ENCODE assay signal across 35 cellular contexts in genomic region chr4:92268642-92269041, GRCh38. TPM values are rescaled to one million over a fixed set of nuclear protein-coding genes. Genes with fewer than 3 reads are reported as not detected.
"Had no signal": no experiment of that assay in that cellular context is flagged by ENCODE, and none has a peak within 500 bp of the region (broad histone marks: within the 10 kb centered on the region; RNA-seq: fewer than 3 reads in every experiment).

No MANE protein-coding gene starts in this region.

- ATAC-seq: activated CD4-positive, alpha-beta T cell treated with anti-CD3 and anti-CD28 coated beads for 36 hours; activated CD8-positive, alpha-beta memory T cell treated with anti-CD3 and anti-CD28 coated beads, Interleukin-2, amount 10 ng/mL, durations not matched to agents 7 days and 5 days; activated CD8-positive, alpha-beta T cell treated with anti-CD3 and anti-CD28 coated beads, Interleukin-2, amount 10 ng/mL, durations not matched to agents 7 days and 5 days; activated naive CD8-positive, alpha-beta T cell treated with anti-CD3 and anti-CD28 coated beads, Interleukin-2, amount 50 U/mL, for 24 hours; body of pancreas; effector memory CD8-positive, alpha-beta T cell; foreskin keratinocyte; gastrocnemius medialis; heart right ventricle; T-helper 17 cell had no signal

- H3K9me3 ChIP-seq: adrenal gland, body of pancreas, esophagus muscularis mucosa, gastrocnemius medialis, heart right ventricle had no signal

- DNase-seq: activated CD4-positive, alpha-beta memory T cell treated with anti-CD3 and anti-CD28 coated beads for 36 hours; activated CD4-positive, alpha-beta T cell treated with anti-CD3 and anti-CD28 coated beads for 36 hours; activated CD4-positive, alpha-beta T cell treated with anti-CD3 and anti-CD28 coated beads, Interleukin-2, amount 10 ng/mL, durations not matched to agents 24 days and 14 days; activated CD4-positive, CD25-positive, alpha-beta regulatory T cell; activated CD4-positive, CD25-positive, alpha-beta regulatory T cell treated with anti-CD3 and anti-CD28 coated beads, Interleukin-2, amount 50 U/mL, for 72 hours; activated CD8-positive, alpha-beta memory T cell treated with anti-CD3 and anti-CD28 coated beads, Interleukin-2, amount 10 ng/mL, durations not matched to agents 7 days and 5 days; activated CD8-positive, alpha-beta memory T cell treated with anti-CD3 and anti-CD28 coated beads, Interleukin-2, amount 50 U/mL, for 4 hours; activated CD8-positive, alpha-beta T cell treated with anti-CD3 and anti-CD28 coated beads, Interleukin-2, amount 10 ng/mL, durations not matched to agents 7 days and 5 days; activated effector memory CD4-positive, alpha-beta T cell treated with anti-CD3 and anti-CD28 coated beads, Interleukin-2, amount 50 U/mL, for 16 hours; activated naive CD4-positive, alpha-beta T cell treated with anti-CD3 and anti-CD28 coated beads for 36 hours; activated naive CD8-positive, alpha-beta T cell treated with anti-CD3 and anti-CD28 coated beads for 36 hours; activated naive CD8-positive, alpha-beta T cell treated with anti-CD3 and anti-CD28 coated beads, Interleukin-2, amount 50 U/mL, for 24 hours; activated T-cell treated with anti-CD3 and anti-CD28 coated beads, Interleukin-2, amount 50 U/mL, for 1 hour; activated T-cell treated with anti-CD3 and anti-CD28 coated beads, Interleukin-2, amount 50 U/mL, for 48 hours; adrenal gland; amygdala; aorta; body of pancreas; caudate nucleus; cortex of kidney; dermis blood vessel endothelial cell; effector CD4-positive, alpha-beta T cell; effector memory CD8-positive, alpha-beta T cell; erythroblast; foreskin keratinocyte; gastrocnemius medialis; heart right ventricle; T-helper 17 cell; T1000; WERI-Rb-1 had no signal

- H3K4me1 ChIP-seq: adrenal gland, esophagus muscularis mucosa, foreskin keratinocyte, gastrocnemius medialis, heart right ventricle had no signal

- H3K36me3 ChIP-seq: adrenal gland, esophagus muscularis mucosa, gastrocnemius medialis, heart right ventricle, WERI-Rb-1 had no signal

- H3K4me3 ChIP-seq: adrenal gland, body of pancreas, esophagus muscularis mucosa, gastrocnemius medialis, heart right ventricle had no signal

- H3K27ac ChIP-seq: adrenal gland, body of pancreas, esophagus muscularis mucosa, foreskin keratinocyte, gastrocnemius medialis, heart right ventricle, WERI-Rb-1 had no signal

- H3K27me3 ChIP-seq: adrenal gland, body of pancreas, esophagus muscularis mucosa, foreskin keratinocyte, gastrocnemius medialis, heart right ventricle had no signal

RNA-seq across cellular contexts. Expression of gene GRID2, which starts 35.1 kb away (rescaled TPM):
- total RNA-seq: activated CD4-positive, alpha-beta memory T cell treated with anti-CD3 and anti-CD28 coated beads for 36 hours; activated CD4-positive, alpha-beta T cell treated with anti-CD3 and anti-CD28 coated beads for 36 hours; activated CD4-positive, alpha-beta T cell treated with anti-CD3 and anti-CD28 coated beads, Interleukin-2, amount 10 ng/mL, durations not matched to agents 24 days and 14 days; activated CD8-positive, alpha-beta memory T cell treated with anti-CD3 and anti-CD28 coated beads for 36 hours; activated CD8-positive, alpha-beta memory T cell treated with anti-CD3 and anti-CD28 coated beads, Interleukin-2, amount 10 ng/mL, durations not matched to agents 7 days and 5 days; activated CD8-positive, alpha-beta T cell treated with anti-CD3 and anti-CD28 coated beads, Interleukin-2, amount 10 ng/mL, durations not matched to agents 7 days and 5 days; activated naive CD4-positive, alpha-beta T cell treated with anti-CD3 and anti-CD28 coated beads for 36 hours; activated naive CD8-positive, alpha-beta T cell treated with anti-CD3 and anti-CD28 coated beads for 36 hours; activated T-helper 1 cell treated with anti-CD3 and anti-CD28 coated beads, Interleukin-12 subunit alpha, Interleukin-12 subunit beta, Interleukin-2, Interleukin-4 antibody, amounts not matched to agents 30 ng/mL and 10 ng/mL and 1 ng/mL, durations not matched to agents 14 hours and 24 hours and 36 hours; activated T-helper 2 cell treated with anti-CD3 and anti-CD28 coated beads, Interferon-gamma antibody, Interleukin-2, Interleukin-4, amounts not matched to agents 10 μg/mL and 5 μg/mL and 100 μg/mL, durations not matched to agents 14 hours and 24 hours and 36 hours; body of pancreas; chondrocyte; dermis blood vessel endothelial cell; foreskin keratinocyte; gastrocnemius medialis; T-helper 17 cell had no signal
- polyA plus RNA-seq: aorta, foreskin keratinocyte had no signal
